8 cellular contexts compared by ENCODE assay signal in the genomic region with DNA sequence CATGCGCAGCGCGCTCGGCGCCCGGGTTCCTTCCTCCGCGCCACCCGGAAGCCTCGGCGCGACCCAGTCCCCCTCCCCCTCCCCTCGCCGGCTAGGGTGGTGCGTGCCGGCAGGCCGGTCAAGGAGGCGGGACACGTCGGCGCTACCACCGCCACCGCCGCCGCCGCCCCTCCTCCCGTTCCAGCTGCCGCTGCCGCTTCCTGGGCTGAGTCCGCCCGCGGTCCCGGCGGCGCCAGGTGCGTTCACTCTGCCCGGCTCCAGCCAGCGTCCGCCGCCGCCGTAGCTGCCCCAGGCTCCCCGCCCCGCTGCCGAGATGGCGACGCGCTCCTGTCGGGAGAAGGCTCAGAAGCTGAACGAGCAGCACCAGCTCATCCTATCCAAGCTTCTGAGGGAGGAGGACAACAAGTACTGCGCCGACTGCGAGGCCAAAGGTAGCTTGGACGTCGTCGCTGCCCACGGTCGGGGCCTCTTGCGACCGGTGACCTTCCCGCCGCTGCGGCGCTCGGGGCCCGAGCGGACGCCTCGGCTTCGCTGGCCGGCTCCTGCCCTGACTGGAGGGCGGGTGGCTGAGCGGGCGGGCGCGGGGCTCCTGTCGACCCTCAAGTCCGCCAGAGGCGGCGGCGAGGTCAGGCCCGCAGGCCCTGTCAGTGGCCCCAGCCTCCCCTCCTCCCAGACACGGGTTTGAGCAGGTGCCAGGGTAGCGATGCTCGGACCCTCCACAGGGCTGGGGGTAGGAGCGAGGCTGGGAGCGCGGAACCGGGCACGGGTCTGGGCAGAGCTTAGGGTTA. TPM values are rescaled to one million over a fixed set of nuclear protein-coding genes. Genes with fewer than 3 reads are reported as not detected.
A peak's percentile ranks its signal among the peaks of the same experiment; 100 is the strongest.
DNase-seq lines count a peak whose midpoint lies in the region; ATAC-seq, FAIRE-seq and TF ChIP-seq lines count a peak whose summit lies in the region.

A gene (plus strand): TSS at position 173 of the 788 bp plus-strand sequence. CDS start 141 bp downstream, at position 314.

- H3K27ac ChIP-seq in pancreas (peak within 1 kb of the TSS; percentile 88 to 97 (median 96)), tibial artery (peak within 1 kb of the TSS; percentile 96)

- no peak for FAIRE-seq in pancreas (lab: Jason Lieb, UNC)

- intact Hi-C loops in Right ventricle myocardium inferior (cut with DNase I), result loop anchor here (5.0 to 10.0 kb wide), 3 partner anchors 101 to 253 kb away; a partner anchor contains a TSS
- intact Hi-C loops in pancreas (cut with DNase I), result no loop called here
- intact Hi-C loops in tibial artery (cut with DNase I; ENCODE audit: low total_unique reads), result loop anchor here (5.0 kb wide), 1 partner anchor 256 kb away; a partner anchor contains a TSS

- TF ChIP-seq CTCF in GM12872 (IDR thresholded peaks at IDR 0.05; ENCODE audit: insufficient read depth, low read depth, low read length) (peak; percentile 7; the same call in 1 of the 3 replicates), pancreas (IDR thresholded peaks at IDR 0.05) (no peak), tibial artery (IDR thresholded peaks at IDR 0.05) (no peak)

- 0% methylated on average over 67 to 90 of the region's 90 CpGs for WGBS in pancreas, 2 donors

- DNase-seq in NCI-H1105 (lab: John Stamatoyannopoulos, UW), result peak; percentile 92
- DNase-seq in SW 1271 (lab: John Stamatoyannopoulos, UW), result peak; percentile 62 to 86
- peak; percentile 92 for DNase-seq in activated naive CD8-positive, alpha-beta T cell treated with anti-CD3 and anti-CD28 coated beads, Interleukin-2, amount 50 U/mL, for 16 hours (ENCODE audit: low read depth, low spot score)
- peak; percentile 97 for DNase-seq in Right ventricle myocardium inferior (ENCODE audit: missing footprints)
- DNase-seq in pancreas, result peak; percentile 96 to 98 (median 97)
- DNase-seq in tibial artery, result peak; percentile 88 to 96

- peak within 1 kb of the TSS; percentile 66 to 95 (median 86) for H3K4me3 ChIP-seq in pancreas
- peak within 1 kb of the TSS; percentile 93 to 95 for H3K4me3 ChIP-seq in tibial artery

- H3K9me3 ChIP-seq in pancreas (no peaks in the 10 kb centered on the region), tibial artery (no peaks in the 10 kb centered on the region)

- ATAC-seq in HG02642 (IDR thresholded peaks at IDR 0.05; ENCODE audit: poor library complexity, unreplicated experiment) (peak; percentile 96), Right ventricle myocardium inferior (peak; percentile 99), pancreas (peak; percentile 94 to 99 (median 97))

- H3K36me3 ChIP-seq in pancreas (no peaks in the 10 kb centered on the region), tibial artery (no peaks in the 10 kb centered on the region)

- H3K4me1 ChIP-seq in pancreas, result peaks cover 4 to 37% (median 13%) of the 10 kb centered on the region in 3 donors
- peaks cover 0 to 22% (median 2%) of the 10 kb centered on the region in 4 donors for H3K4me1 ChIP-seq in tibial artery

- H3K27me3 ChIP-seq in pancreas (no peaks in the 10 kb centered on the region), tibial artery (no peaks in the 10 kb centered on the region)

RNA-seq across cellular contexts. Expression of the gene that starts here (rescaled TPM):
- total RNA-seq in Right ventricle myocardium inferior (27.3 TPM), pancreas (10 to 100 TPM; 16.0 to 21.2 (median 19.6) TPM)
- 10 to 100 TPM; 11.4 to 15.2 TPM for polyA plus RNA-seq in pancreas

Comparison
In these comparisons a context has a peak if more than half of its experiments do, and no peak if none do; other contexts are left out.
1. Peak in every context shown above with its lines: DNase-seq, ATAC-seq, H3K4me3 ChIP-seq and H3K27ac ChIP-seq.
2. intact Hi-C loops: an anchor here in Right ventricle myocardium inferior (5.0 to 10.0 kb wide) and tibial artery (5.0 kb wide); none called in pancreas.